ENCODE assay signal across 29 cellular contexts in the genomic region with DNA sequence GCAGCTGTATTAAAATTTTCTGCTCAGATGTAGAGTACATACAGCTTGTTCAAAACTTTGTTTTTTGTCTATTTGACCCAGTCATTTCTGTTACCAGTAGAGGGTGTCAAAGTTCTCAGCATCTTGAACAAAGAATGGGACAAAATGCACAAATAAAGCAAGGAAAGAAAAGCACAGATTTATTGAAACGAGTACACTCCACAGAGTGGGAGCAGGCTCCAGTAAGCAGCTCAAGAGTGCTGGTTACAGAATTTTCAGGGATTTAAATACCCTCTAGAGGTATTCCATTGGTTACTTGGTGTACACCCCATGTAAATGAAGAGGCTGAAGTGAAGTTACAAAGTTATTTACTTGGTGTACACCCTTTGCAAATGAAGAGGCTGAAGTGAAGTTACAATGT. TPM values are rescaled to one million over a fixed set of nuclear protein-coding genes. Genes with fewer than 3 reads are reported as not detected.
DNase-seq lines count a peak whose midpoint lies in the region; ATAC-seq, FAIRE-seq and TF ChIP-seq lines count a peak whose summit lies in the region.
"Had no signal": no experiment of that assay in that cellular context is flagged by ENCODE, and none has a peak within 500 bp of the region (broad histone marks: within the 10 kb centered on the region; RNA-seq: fewer than 3 reads in every experiment).

No MANE protein-coding gene starts in this region.

- H3K4me3 ChIP-seq in AG10803 (ENCODE audit: low read length) (no peak overlapping the region), OCI-LY1 (ENCODE audit: low read depth, low read length, poor library complexity, severe bottlenecking) (no peak overlapping the region), epithelial cell of proximal tubule (ENCODE audit: low read depth, low read length) (no peak overlapping the region)
- H3K4me3 ChIP-seq: A549; ascending aorta; BLaER1 treated with 17β-estradiol and CSF1 and Interleukin-3, amounts not matched to agents 10 nM and 100 nM; dorsolateral prefrontal cortex; heart left ventricle; neural progenitor cell; upper lobe of left lung had no signal

- ATAC-seq in HG02678 (IDR thresholded peaks at IDR 0.05; ENCODE audit: unreplicated experiment), result no peak
- ATAC-seq: A549, heart left ventricle, PC-3 had no signal

- no peak overlapping the region for H3K27ac ChIP-seq in OCI-LY1 (ENCODE audit: low read depth, low read length, poor library complexity, severe bottlenecking)
- H3K27ac ChIP-seq: A549; ascending aorta; BLaER1 treated with 17β-estradiol and CSF1 and Interleukin-3, amounts not matched to agents 10 nM and 100 nM; dorsolateral prefrontal cortex; heart left ventricle; neural progenitor cell; upper lobe of left lung had no signal

- H3K9ac ChIP-seq in OCI-LY1 (ENCODE audit: low read length), result no peak overlapping the region
- H3K9ac ChIP-seq: BLaER1 treated with 17β-estradiol and CSF1 and Interleukin-3, amounts not matched to agents 10 nM and 100 nM; neural progenitor cell had no signal

- no peaks in the 10 kb centered on the region for H3K9me3 ChIP-seq in OCI-LY1 (ENCODE audit: low read length)
- H3K9me3 ChIP-seq: A549, ascending aorta, Caco-2, upper lobe of left lung had no signal

- TF ChIP-seq CTCF in AG10803 (conservative IDR thresholded peaks at IDR 0.05; ENCODE audit: low read length) (no peak), OCI-LY1 (IDR thresholded peaks at IDR 0.05; ENCODE audit: low read length) (peak; percentile 39; the same call in 1 of the 2 replicates), epithelial cell of proximal tubule (conservative IDR thresholded peaks at IDR 0.05; ENCODE audit: low read depth, low read length) (peak; percentile 12)

- no peaks in the 10 kb centered on the region for H4K20me1 ChIP-seq in OCI-LY1 (ENCODE audit: insufficient read depth, low read length)
- H4K20me1 ChIP-seq: BLaER1 treated with 17β-estradiol and CSF1 and Interleukin-3, amounts not matched to agents 10 nM and 100 nM had no signal

- H3F3A ChIP-seq in OCI-LY1 (ENCODE audit: insufficient read depth, low read length), result no peaks in the 10 kb centered on the region

- no peak overlapping the region for H2AFZ ChIP-seq in OCI-LY1 (ENCODE audit: low read length)
- H2AFZ ChIP-seq: neural progenitor cell had no signal

- DNase-seq in AG10803 (ENCODE audit: low read depth) (peak; percentile 5), GM19239 (ENCODE audit: insufficient read length, low spot score) (no peak), epithelial cell of proximal tubule (ENCODE audit: low read depth) (no peak)
- DNase-seq in activated CD8-positive, alpha-beta memory T cell treated with anti-CD3 and anti-CD28 coated beads for 24 hours, result no peak
- DNase-seq in stimulated activated CD4-positive, alpha-beta T cell treated with anti-CD3 and anti-CD28 coated beads, Interleukin-4, amount 100 ng/mL, for 24 hours, result no peak
- no peak for DNase-seq in activated T-cell treated with anti-CD3 and anti-CD28 coated beads, Interleukin-2, amount 50 U/mL, for 24 hours
- DNase-seq: activated B cell treated with CpG ODN at 0.5 μM for 24 hours; activated CD4-positive, alpha-beta T cell treated with anti-CD3 and anti-CD28 coated beads, Interleukin-2, amount 50 U/mL, for 4 hours; activated CD8-positive, alpha-beta memory T cell treated with anti-CD3 and anti-CD28 coated beads, Interleukin-2, amount 50 U/mL, for 48 hours; Caco-2; central memory CD4-positive, alpha-beta T cell; DMS79; dorsolateral prefrontal cortex; heart left ventricle; NCI-H1092 treated with DMSO at 0.1 percent for 48 hours; NCI-H187 treated with DMSO at 0.1 percent for 48 hours; NCI-H345; PC-3; posterior cingulate gyrus; SHP77 treated with DMSO at 0.1 percent for 48 hours; SW 1271; upper lobe of left lung had no signal

- no peaks in the 10 kb centered on the region for H3K79me2 ChIP-seq in OCI-LY1 (ENCODE audit: insufficient read depth, low read length)

- H3K27me3 ChIP-seq in OCI-LY1 (ENCODE audit: insufficient read depth, low read length), result no peaks in the 10 kb centered on the region
- H3K27me3 ChIP-seq: ascending aorta; BLaER1 treated with 17β-estradiol and CSF1 and Interleukin-3, amounts not matched to agents 10 nM and 100 nM; dorsolateral prefrontal cortex; heart left ventricle; neural progenitor cell; upper lobe of left lung had no signal

- H3K36me3 ChIP-seq in OCI-LY1 (ENCODE audit: insufficient read depth, low read length), result no peaks in the 10 kb centered on the region
- H3K36me3 ChIP-seq: ascending aorta; BLaER1 treated with 17β-estradiol and CSF1 and Interleukin-3, amounts not matched to agents 10 nM and 100 nM; heart left ventricle; upper lobe of left lung had no signal

- H3K4me1 ChIP-seq in OCI-LY1 (ENCODE audit: insufficient read depth, low read length, severe bottlenecking), result no peaks in the 10 kb centered on the region
- H3K4me1 ChIP-seq: A549, ascending aorta, Caco-2, heart left ventricle, neural progenitor cell, upper lobe of left lung had no signal

- no peak overlapping the region for H3K27ac Mint-ChIP-seq in activated T-cell treated with anti-CD3 and anti-CD28 coated beads, Interleukin-2, amount 50 U/mL, for 24 hours
- H3K27ac Mint-ChIP-seq: activated B cell treated with CpG ODN at 0.5 μM for 24 hours; activated naive CD8-positive, alpha-beta T cell; neural progenitor cell had no signal

- H3K9me3 Mint-ChIP-seq in activated T-cell treated with anti-CD3 and anti-CD28 coated beads, Interleukin-2, amount 50 U/mL, for 24 hours, result no peaks in the 10 kb centered on the region

- FAIRE-seq in GM19239 (lab: Jason Lieb, UNC), result peak; percentile 14
- FAIRE-seq: A549 had no signal

- H3K4me1 Mint-ChIP-seq in activated T-cell treated with anti-CD3 and anti-CD28 coated beads, Interleukin-2, amount 50 U/mL, for 24 hours (ENCODE audit: low read depth), result no peaks in the 10 kb centered on the region
- H3K4me1 Mint-ChIP-seq: neural progenitor cell had no signal

- no peak overlapping the region for H3K4me2 ChIP-seq in OCI-LY1 (ENCODE audit: low read length)
- H3K4me2 ChIP-seq: A549, neural progenitor cell had no signal

- no peak overlapping the region for H3K4me3 Mint-ChIP-seq in activated T-cell treated with anti-CD3 and anti-CD28 coated beads, Interleukin-2, amount 50 U/mL, for 24 hours
- H3K4me3 Mint-ChIP-seq: activated B cell treated with CpG ODN at 0.5 μM for 24 hours; activated naive CD8-positive, alpha-beta T cell; neural progenitor cell had no signal

- H3K27me3 Mint-ChIP-seq in activated T-cell treated with anti-CD3 and anti-CD28 coated beads, Interleukin-2, amount 50 U/mL, for 24 hours, result peaks cover 27% of the 10 kb centered on the region

- no peaks in the 10 kb centered on the region for H3K9me2 ChIP-seq in OCI-LY1 (ENCODE audit: low read depth, low read length)

- no peaks in the 10 kb centered on the region for H3K36me3 Mint-ChIP-seq in activated T-cell treated with anti-CD3 and anti-CD28 coated beads, Interleukin-2, amount 50 U/mL, for 24 hours (ENCODE audit: low read depth)

RNA-seq across cellular contexts. Expression of gene PRMT6, which starts 8.9 kb away (rescaled TPM):
- 25.0 and 34.9 TPM in 2 replicates for total RNA-seq in epithelial cell of proximal tubule
